ENCODE assay signal across 1 cellular context in the genomic region with DNA sequence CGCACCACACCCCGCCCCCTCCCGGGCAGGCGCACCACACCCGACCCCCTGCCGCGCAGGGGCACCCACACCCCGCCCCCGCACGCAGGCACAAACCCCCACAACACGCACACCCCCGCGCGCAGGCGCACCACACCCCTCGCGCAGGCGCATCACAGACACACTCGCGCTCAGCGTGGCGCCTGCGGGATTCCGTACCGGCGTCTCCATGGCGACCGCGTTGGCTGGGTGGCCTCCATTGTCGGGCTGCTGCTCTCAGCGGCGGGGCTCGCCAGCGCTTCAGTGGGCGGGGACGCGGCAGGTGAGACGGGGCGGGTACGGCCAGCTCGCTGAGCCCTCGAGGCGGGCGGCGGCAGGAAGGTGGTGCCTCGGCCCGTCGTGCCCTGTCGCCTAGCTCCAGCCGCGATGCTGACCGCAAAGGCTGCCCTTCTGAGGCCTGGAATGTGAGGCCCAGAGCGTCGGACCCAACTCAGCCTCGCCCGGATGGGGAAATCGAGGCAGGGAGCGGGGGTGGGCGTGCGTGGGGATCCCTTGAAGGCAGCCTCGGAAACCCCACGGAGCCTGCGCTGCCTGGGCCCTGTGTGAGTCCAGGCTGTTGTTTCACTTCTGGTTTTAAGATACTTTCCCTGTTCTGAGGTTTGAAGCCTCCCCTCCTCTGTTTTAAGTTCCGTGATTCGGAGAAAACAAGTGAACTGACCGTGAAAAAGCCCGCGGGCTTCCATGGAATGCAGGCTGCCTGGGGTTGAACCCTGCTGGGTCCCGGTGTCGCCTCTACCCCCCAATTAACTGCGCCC.
A peak's percentile ranks its signal among the peaks of the same experiment; 100 is the strongest.
TF ChIP-seq lines count a peak whose summit lies in the region.

TSS of gene LRRC27 (plus strand) at position 238 of the 794 bp plus-strand sequence. CDS start 1,332 bp downstream, outside the sequence.

TF ChIP-seq in HEK293, 187 proteins besides CTCF, POLR2A, EP300 and RAD21 (continued from another document and continues in another):
- TF ChIP-seq ZNF610 (tag by site-specific recombination; IDR thresholded peaks at IDR 0.05; ENCODE audit: borderline replicate concordance): 0 out of 2 replicates have a peak, but pooled peaks have one; percentile 35
- TF ChIP-seq KLF17 (tag by site-specific recombination; IDR thresholded peaks at IDR 0.05): peak; percentile 59; the same call in 1 of the 2 replicates
- no peak for TF ChIP-seq ZNF221 (tag by site-specific recombination; IDR thresholded peaks at IDR 0.05; ENCODE audit: borderline replicate concordance)
- TF ChIP-seq ZNF776 (tag by site-specific recombination; IDR thresholded peaks at IDR 0.05; ENCODE audit: borderline replicate concordance): no peak
- TF ChIP-seq, protein P1, sequence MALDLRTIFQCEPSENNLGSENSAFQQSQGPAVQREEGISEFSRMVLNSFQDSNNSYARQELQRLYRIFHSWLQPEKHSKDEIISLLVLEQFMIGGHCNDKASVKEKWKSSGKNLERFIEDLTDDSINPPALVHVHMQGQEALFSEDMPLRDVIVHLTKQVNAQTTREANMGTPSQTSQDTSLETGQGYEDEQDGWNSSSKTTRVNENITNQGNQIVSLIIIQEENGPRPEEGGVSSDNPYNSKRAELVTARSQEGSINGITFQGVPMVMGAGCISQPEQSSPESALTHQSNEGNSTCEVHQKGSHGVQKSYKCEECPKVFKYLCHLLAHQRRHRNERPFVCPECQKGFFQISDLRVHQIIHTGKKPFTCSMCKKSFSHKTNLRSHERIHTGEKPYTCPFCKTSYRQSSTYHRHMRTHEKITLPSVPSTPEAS (tag by site-specific recombination; IDR thresholded peaks at IDR 0.05): no peak
- TF ChIP-seq, protein P2, sequence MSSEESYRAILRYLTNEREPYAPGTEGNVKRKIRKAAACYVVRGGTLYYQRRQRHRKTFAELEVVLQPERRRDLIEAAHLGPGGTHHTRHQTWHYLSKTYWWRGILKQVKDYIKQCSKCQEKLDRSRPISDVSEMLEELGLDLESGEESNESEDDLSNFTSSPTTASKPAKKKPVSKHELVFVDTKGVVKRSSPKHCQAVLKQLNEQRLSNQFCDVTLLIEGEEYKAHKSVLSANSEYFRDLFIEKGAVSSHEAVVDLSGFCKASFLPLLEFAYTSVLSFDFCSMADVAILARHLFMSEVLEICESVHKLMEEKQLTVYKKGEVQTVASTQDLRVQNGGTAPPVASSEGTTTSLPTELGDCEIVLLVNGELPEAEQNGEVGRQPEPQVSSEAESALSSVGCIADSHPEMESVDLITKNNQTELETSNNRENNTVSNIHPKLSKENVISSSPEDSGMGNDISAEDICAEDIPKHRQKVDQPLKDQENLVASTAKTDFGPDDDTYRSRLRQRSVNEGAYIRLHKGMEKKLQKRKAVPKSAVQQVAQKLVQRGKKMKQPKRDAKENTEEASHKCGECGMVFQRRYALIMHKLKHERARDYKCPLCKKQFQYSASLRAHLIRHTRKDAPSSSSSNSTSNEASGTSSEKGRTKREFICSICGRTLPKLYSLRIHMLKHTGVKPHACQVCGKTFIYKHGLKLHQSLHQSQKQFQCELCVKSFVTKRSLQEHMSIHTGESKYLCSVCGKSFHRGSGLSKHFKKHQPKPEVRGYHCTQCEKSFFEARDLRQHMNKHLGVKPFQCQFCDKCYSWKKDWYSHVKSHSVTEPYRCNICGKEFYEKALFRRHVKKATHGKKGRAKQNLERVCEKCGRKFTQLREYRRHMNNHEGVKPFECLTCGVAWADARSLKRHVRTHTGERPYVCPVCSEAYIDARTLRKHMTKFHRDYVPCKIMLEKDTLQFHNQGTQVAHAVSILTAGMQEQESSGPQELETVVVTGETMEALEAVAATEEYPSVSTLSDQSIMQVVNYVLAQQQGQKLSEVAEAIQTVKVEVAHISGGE (tag by site-specific recombination; conservative IDR thresholded peaks at IDR 0.05; ENCODE audit: low read depth): 0 out of 2 replicates have a peak, but pooled peaks have one; percentile 15
- TF ChIP-seq ZIC2 (tag by site-specific recombination; IDR thresholded peaks at IDR 0.05): peak; percentile 62
- TF ChIP-seq SCRT1 (tag by site-specific recombination; IDR thresholded peaks at IDR 0.05; ENCODE audit: borderline replicate concordance): no peak
- no peak for TF ChIP-seq ZNF211 (tag by site-specific recombination; IDR thresholded peaks at IDR 0.05; ENCODE audit: low read depth)
- TF ChIP-seq ZNF654 (tag by site-specific recombination; IDR thresholded peaks at IDR 0.05; ENCODE audit: low read depth): no peak
- TF ChIP-seq ZNF76 (tag by site-specific recombination; IDR thresholded peaks at IDR 0.05; ENCODE audit: borderline replicate concordance, low read depth): peak; percentile 52; the same call in 1 of the 2 replicates
- TF ChIP-seq WT1 (tag by site-specific recombination; IDR thresholded peaks at IDR 0.05): no peak
- no peak for TF ChIP-seq ZNF292 (tag by site-specific recombination; IDR thresholded peaks at IDR 0.05; ENCODE audit: borderline replicate concordance, low read depth)
- TF ChIP-seq ZNF16 (tag by site-specific recombination; IDR thresholded peaks at IDR 0.05; ENCODE audit: low read depth): no peak
- TF ChIP-seq ZBTB48 (tag by site-specific recombination; IDR thresholded peaks at IDR 0.05): peak; percentile 66; the same call in 1 of the 2 replicates
- TF ChIP-seq GLIS2 (tag by site-specific recombination; IDR thresholded peaks at IDR 0.05): peak; percentile 84
- peak; percentile 41 for TF ChIP-seq KLF16 (tag by site-specific recombination; IDR thresholded peaks at IDR 0.05)
- no peak for TF ChIP-seq ZNF362 (tag by site-specific recombination; IDR thresholded peaks at IDR 0.05)
- TF ChIP-seq ZNF747 (tag by site-specific recombination; IDR thresholded peaks at IDR 0.05): no peak
- TF ChIP-seq GLI4 (tag by site-specific recombination; IDR thresholded peaks at IDR 0.05): 0 out of 2 replicates have a peak, but pooled peaks have one; percentile 62
- TF ChIP-seq KLF8 (tag by site-specific recombination; IDR thresholded peaks at IDR 0.05): peak; percentile 88; the same call in 1 of the 2 replicates
- TF ChIP-seq, protein P3, sequence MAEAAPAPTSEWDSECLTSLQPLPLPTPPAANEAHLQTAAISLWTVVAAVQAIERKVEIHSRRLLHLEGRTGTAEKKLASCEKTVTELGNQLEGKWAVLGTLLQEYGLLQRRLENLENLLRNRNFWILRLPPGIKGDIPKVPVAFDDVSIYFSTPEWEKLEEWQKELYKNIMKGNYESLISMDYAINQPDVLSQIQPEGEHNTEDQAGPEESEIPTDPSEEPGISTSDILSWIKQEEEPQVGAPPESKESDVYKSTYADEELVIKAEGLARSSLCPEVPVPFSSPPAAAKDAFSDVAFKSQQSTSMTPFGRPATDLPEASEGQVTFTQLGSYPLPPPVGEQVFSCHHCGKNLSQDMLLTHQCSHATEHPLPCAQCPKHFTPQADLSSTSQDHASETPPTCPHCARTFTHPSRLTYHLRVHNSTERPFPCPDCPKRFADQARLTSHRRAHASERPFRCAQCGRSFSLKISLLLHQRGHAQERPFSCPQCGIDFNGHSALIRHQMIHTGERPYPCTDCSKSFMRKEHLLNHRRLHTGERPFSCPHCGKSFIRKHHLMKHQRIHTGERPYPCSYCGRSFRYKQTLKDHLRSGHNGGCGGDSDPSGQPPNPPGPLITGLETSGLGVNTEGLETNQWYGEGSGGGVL (tag by site-specific recombination; IDR thresholded peaks at IDR 0.05): peak; percentile 27; the same call in 1 of the 2 replicates
- no peak for TF ChIP-seq ZNF174 (tag by site-specific recombination; IDR thresholded peaks at IDR 0.05)
- no peak for TF ChIP-seq IKZF3 (tag by site-specific recombination; IDR thresholded peaks at IDR 0.05)
- TF ChIP-seq, protein P4, sequence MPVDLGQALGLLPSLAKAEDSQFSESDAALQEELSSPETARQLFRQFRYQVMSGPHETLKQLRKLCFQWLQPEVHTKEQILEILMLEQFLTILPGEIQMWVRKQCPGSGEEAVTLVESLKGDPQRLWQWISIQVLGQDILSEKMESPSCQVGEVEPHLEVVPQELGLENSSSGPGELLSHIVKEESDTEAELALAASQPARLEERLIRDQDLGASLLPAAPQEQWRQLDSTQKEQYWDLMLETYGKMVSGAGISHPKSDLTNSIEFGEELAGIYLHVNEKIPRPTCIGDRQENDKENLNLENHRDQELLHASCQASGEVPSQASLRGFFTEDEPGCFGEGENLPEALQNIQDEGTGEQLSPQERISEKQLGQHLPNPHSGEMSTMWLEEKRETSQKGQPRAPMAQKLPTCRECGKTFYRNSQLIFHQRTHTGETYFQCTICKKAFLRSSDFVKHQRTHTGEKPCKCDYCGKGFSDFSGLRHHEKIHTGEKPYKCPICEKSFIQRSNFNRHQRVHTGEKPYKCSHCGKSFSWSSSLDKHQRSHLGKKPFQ (tag by site-specific recombination; IDR thresholded peaks at IDR 0.05): no peak
- no peak for TF ChIP-seq ZNF510 (tag by site-specific recombination; IDR thresholded peaks at IDR 0.05; ENCODE audit: insufficient replicate concordance)
- TF ChIP-seq TRIM28 (IDR thresholded peaks at IDR 0.05; ENCODE audit: borderline replicate concordance, low read length): no peak
- TF ChIP-seq, protein P5, sequence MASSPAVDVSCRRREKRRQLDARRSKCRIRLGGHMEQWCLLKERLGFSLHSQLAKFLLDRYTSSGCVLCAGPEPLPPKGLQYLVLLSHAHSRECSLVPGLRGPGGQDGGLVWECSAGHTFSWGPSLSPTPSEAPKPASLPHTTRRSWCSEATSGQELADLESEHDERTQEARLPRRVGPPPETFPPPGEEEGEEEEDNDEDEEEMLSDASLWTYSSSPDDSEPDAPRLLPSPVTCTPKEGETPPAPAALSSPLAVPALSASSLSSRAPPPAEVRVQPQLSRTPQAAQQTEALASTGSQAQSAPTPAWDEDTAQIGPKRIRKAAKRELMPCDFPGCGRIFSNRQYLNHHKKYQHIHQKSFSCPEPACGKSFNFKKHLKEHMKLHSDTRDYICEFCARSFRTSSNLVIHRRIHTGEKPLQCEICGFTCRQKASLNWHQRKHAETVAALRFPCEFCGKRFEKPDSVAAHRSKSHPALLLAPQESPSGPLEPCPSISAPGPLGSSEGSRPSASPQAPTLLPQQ (tag by site-specific recombination; IDR thresholded peaks at IDR 0.05): peak; percentile 30; the same call in 1 of the 2 replicates
- no peak for TF ChIP-seq ZNF214 (tag by site-specific recombination; IDR thresholded peaks at IDR 0.05; ENCODE audit: borderline replicate concordance)
- no peak for TF ChIP-seq ZFP3 (tag by site-specific recombination; IDR thresholded peaks at IDR 0.05; ENCODE audit: low read depth)
- TF ChIP-seq MYNN (tag by site-specific recombination; IDR thresholded peaks at IDR 0.05; ENCODE audit: borderline replicate concordance): peak; percentile 58; the same call in 1 of the 2 replicates
- TF ChIP-seq ZBTB17 (tag by site-specific recombination; IDR thresholded peaks at IDR 0.05): peak; percentile 16; the same call in 1 of the 2 replicates
- no peak for TF ChIP-seq ZNF521 (tag by site-specific recombination; IDR thresholded peaks at IDR 0.05)
- TF ChIP-seq ZBTB6 (tag by site-specific recombination; IDR thresholded peaks at IDR 0.05): no peak
- no peak for TF ChIP-seq ZNF558 (tag by site-specific recombination; IDR thresholded peaks at IDR 0.05)
- TF ChIP-seq GLIS1 (tag by site-specific recombination; IDR thresholded peaks at IDR 0.05): peak; percentile 89
- no peak for TF ChIP-seq SALL2 (tag by site-specific recombination; IDR thresholded peaks at IDR 0.05; ENCODE audit: borderline replicate concordance)
- peak; percentile 65; the same call in 1 of the 2 replicates for TF ChIP-seq ZNF2 (tag by site-specific recombination; IDR thresholded peaks at IDR 0.05)
- peak; percentile 89 for TF ChIP-seq ZNF600 (tag by site-specific recombination; IDR thresholded peaks at IDR 0.05)
- TF ChIP-seq ZNF837 (tag by site-specific recombination; IDR thresholded peaks at IDR 0.05): no peak
- TF ChIP-seq ZNF416 (tag by site-specific recombination; IDR thresholded peaks at IDR 0.05): no peak
- peak; percentile 87 for TF ChIP-seq ZBTB8A (tag by site-specific recombination; IDR thresholded peaks at IDR 0.05)
- TF ChIP-seq ZSCAN5A (tag by site-specific recombination; IDR thresholded peaks at IDR 0.05): peak; percentile 82; the same call in 1 of the 2 replicates
- no peak for TF ChIP-seq ZNF677 (tag by site-specific recombination; IDR thresholded peaks at IDR 0.05)
- TF ChIP-seq YY2 (tag by site-specific recombination; IDR thresholded peaks at IDR 0.05): peak; percentile 67; the same call in 1 of the 2 replicates
